ENCODE assay signal across 28 cellular contexts in the genomic region with DNA sequence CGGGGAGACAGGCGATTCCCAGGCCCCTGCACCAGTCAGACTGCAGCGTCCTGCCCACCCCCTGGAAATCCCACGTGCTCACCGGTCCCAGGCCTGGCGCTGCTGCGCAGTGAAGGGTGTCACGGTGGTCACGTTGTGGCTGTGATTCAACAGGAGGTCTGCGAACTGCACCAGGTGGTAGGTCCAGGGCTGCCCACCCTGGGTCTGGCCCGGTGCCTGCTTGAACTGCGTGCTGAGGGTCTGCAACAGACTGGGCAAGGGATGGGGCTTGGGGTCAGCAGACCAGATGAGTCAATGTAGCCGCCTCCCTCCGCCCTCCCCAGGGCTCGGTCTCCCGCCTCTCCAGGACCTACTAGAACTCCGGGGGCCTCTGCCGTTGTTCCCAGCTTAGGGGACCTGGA. TPM values are rescaled to one million over a fixed set of nuclear protein-coding genes. Genes with fewer than 3 reads are reported as not detected.
"Had no signal": no experiment of that assay in that cellular context is flagged by ENCODE, and none has a peak within 500 bp of the region (broad histone marks: within the 10 kb centered on the region; RNA-seq: fewer than 3 reads in every experiment).

No MANE protein-coding gene starts in this region.

- DNase-seq: activated CD4-positive, alpha-beta T cell treated with anti-CD3 and anti-CD28 coated beads for 48 hours; activated CD4-positive, alpha-beta T cell treated with anti-CD3 and anti-CD28 coated beads, Interleukin-2, amount 50 U/mL, for 4 hours; activated CD4-positive, CD25-positive, alpha-beta regulatory T cell treated with anti-CD3 and anti-CD28 coated beads, Interleukin-2, amount 50 U/mL, for 72 hours; activated CD8-positive, alpha-beta memory T cell treated with anti-CD3 and anti-CD28 coated beads, Interleukin-2, amount 50 U/mL, for 48 hours; activated CD8-positive, alpha-beta T cell treated with anti-CD3 and anti-CD28 coated beads, Interleukin-2, amount 10 ng/mL, durations not matched to agents 7 days and 5 days; activated effector memory CD4-positive, alpha-beta T cell treated with Interleukin-2 at 50 U/mL for 16 hours; activated naive CD4-positive, alpha-beta T cell treated with Interleukin-2 at 50 U/mL for 16 hours; activated naive CD8-positive, alpha-beta T cell treated with anti-CD3 and anti-CD28 coated beads, Interleukin-2, amount 50 U/mL, for 24 hours; activated T-cell treated with anti-CD3 and anti-CD28 coated beads, Interleukin-2, amount 50 U/mL, for 1 hour; amniotic stem cell; body of pancreas; central memory CD4-positive, alpha-beta T cell; MG63; MV-4-11; NCI-H1092 treated with DMSO at 0.1 percent for 48 hours; NCI-H1417 treated with DMSO at 0.1 percent for 48 hours; NCI-H1694 treated with DMSO at 0.1 percent for 48 hours; NCI-H2029 treated with DMSO at 0.1 percent for 48 hours; NCI-H446; NCI-H524; Peyer's patch; SHP77 treated with DMSO at 0.1 percent for 48 hours had no signal

- H3K27me3 ChIP-seq: ascending aorta, body of pancreas, MG63, Peyer's patch had no signal

- H3K27ac ChIP-seq: ascending aorta, body of pancreas, Peyer's patch had no signal

- ATAC-seq: activated CD8-positive, alpha-beta T cell treated with anti-CD3 and anti-CD28 coated beads, Interleukin-2, amount 10 ng/mL, durations not matched to agents 7 days and 5 days; activated naive CD4-positive, alpha-beta T cell treated with anti-CD3 and anti-CD28 coated beads, Interleukin-2, amount 50 U/mL, for 72 hours; activated naive CD8-positive, alpha-beta T cell treated with anti-CD3 and anti-CD28 coated beads, Interleukin-2, amount 50 U/mL, for 24 hours; body of pancreas; WTC11 had no signal

- H3K4me3 ChIP-seq: ascending aorta, body of pancreas, MG63, Peyer's patch had no signal

- H3K4me1 ChIP-seq: ascending aorta, body of pancreas, Peyer's patch had no signal

- FAIRE-seq: bronchial epithelial cell had no signal

- H3K9me3 ChIP-seq: ascending aorta, body of pancreas, MG63, Peyer's patch had no signal

RNA-seq across cellular contexts. Expression of a gene that starts 12.3 kb away (rescaled TPM):
- total RNA-seq: activated CD8-positive, alpha-beta T cell treated with anti-CD3 and anti-CD28 coated beads, Interleukin-2, amount 10 ng/mL, durations not matched to agents 7 days and 5 days; activated naive CD4-positive, alpha-beta T cell treated with anti-CD3 and anti-CD28 coated beads, Interleukin-2, amount 50 U/mL, for 72 hours; activated T-helper 1 cell treated with anti-CD3 and anti-CD28 coated beads, Interleukin-12 subunit alpha, Interleukin-12 subunit beta, Interleukin-2, Interleukin-4 antibody, amounts not matched to agents 30 ng/mL and 10 ng/mL and 1 ng/mL, durations not matched to agents 14 hours and 24 hours and 36 hours; ascending aorta; SK-MEL-5 had no signal

RNA-seq across cellular contexts. Expression of a gene that starts 36.3 kb away (rescaled TPM):
- total RNA-seq: activated CD8-positive, alpha-beta T cell treated with anti-CD3 and anti-CD28 coated beads, Interleukin-2, amount 10 ng/mL, durations not matched to agents 7 days and 5 days; activated naive CD4-positive, alpha-beta T cell treated with anti-CD3 and anti-CD28 coated beads, Interleukin-2, amount 50 U/mL, for 72 hours; activated T-helper 1 cell treated with anti-CD3 and anti-CD28 coated beads, Interleukin-12 subunit alpha, Interleukin-12 subunit beta, Interleukin-2, Interleukin-4 antibody, amounts not matched to agents 30 ng/mL and 10 ng/mL and 1 ng/mL, durations not matched to agents 14 hours and 24 hours and 36 hours; bronchial epithelial cell had no signal

RNA-seq across cellular contexts. Expression of a gene that starts 49.4 kb away (rescaled TPM):
- total RNA-seq: activated T-helper 1 cell treated with anti-CD3 and anti-CD28 coated beads, Interleukin-12 subunit alpha, Interleukin-12 subunit beta, Interleukin-2, Interleukin-4 antibody, amounts not matched to agents 30 ng/mL and 10 ng/mL and 1 ng/mL, durations not matched to agents 14 hours and 24 hours and 36 hours had no signal
